In the genomic region with DNA sequence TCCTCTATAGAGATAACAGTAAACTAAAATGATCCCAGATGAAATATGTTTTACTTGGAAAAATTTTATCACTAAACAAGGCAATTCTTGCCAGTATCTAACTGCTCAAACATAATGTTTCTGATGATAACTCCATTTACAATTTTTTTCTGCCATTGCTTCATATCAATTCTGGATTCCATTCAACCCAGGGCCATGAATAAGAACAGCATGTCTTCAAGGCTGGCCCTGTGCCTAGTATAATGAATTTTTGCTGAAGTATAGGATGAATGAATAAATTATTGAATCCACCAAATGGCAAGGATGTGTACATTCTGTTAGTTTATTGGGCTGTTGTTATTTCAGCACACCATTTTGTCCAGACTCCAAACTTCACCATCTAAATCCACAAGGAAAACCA, we compare ENCODE assay signal across 18 cellular contexts.
DNase-seq lines count a peak whose midpoint lies in the region; ATAC-seq and TF ChIP-seq lines count a peak whose summit lies in the region.
"Had no signal": no experiment of that assay in that cellular context is flagged by ENCODE, and none has a peak within 500 bp of the region (broad histone marks: within the 10 kb centered on the region; RNA-seq: fewer than 3 reads in every experiment).

No MANE protein-coding gene starts in this region.

- intact Hi-C loops in left cardiac atrium (cut with DNase I), result no loop called here

- H3K4me3 ChIP-seq in cardiac fibroblast (replicated peaks in 1 of 2; ENCODE audit: low read depth in 2 of 2, low read length in 2 of 2) (no peak overlapping the region), fibroblast of mammary gland (ENCODE audit: control insufficient read depth, low read depth, low read length) (no peak overlapping the region), skeletal muscle cell (ENCODE audit: low read depth, low read length) (no peak overlapping the region)
- H3K4me3 ChIP-seq: BLaER1, GM12878, GM23338 had no signal

- no peak for ATAC-seq in left cardiac atrium
- ATAC-seq: CD8-positive, alpha-beta T cell; GM12878; GM23338; HCT116 had no signal

- peak; percentile 40 to 43 for DNase-seq in cardiac fibroblast (ENCODE audit: low read depth in 2 of 2)
- DNase-seq in fibroblast of mammary gland (ENCODE audit: low read depth), result peak; percentile 41
- DNase-seq in skeletal muscle cell (ENCODE audit: low read depth), result peak; percentile 15
- DNase-seq in left cardiac atrium, result no peak
- DNase-seq in NCI-H146 treated with DMSO at 0.1 percent for 48 hours (lab: John Stamatoyannopoulos, UW; ENCODE audit: unreplicated experiment), result no peak
- no peak for DNase-seq in activated naive CD4-positive, alpha-beta T cell (lab: John Stamatoyannopoulos, UW)
- DNase-seq: Caco-2; CD4-positive, CD25-positive, alpha-beta regulatory T cell; CD8-positive, alpha-beta T cell; DMS153; DMS79; EL; GDM1; H9 had no signal

- TF ChIP-seq CTCF in cardiac fibroblast (IDR thresholded peaks at IDR 0.05; ENCODE audit: low read depth, low read length) (no peak), fibroblast of mammary gland (conservative IDR thresholded peaks at IDR 0.05; ENCODE audit: control insufficient read depth, insufficient read depth, low read depth, low read length) (no peak)

Comparison
In these comparisons a context has a peak if more than half of its experiments do, and no peak if none do; other contexts are left out.
1. DNase-seq: peak in cardiac fibroblast (2 of 2), fibroblast of mammary gland (single experiment) and skeletal muscle cell (single experiment); none in left cardiac atrium (single experiment), NCI-H146 treated with DMSO at 0.1 percent for 48 hours (single experiment) and activated naive CD4-positive, alpha-beta T cell (0 of 4).